ENCODE assay signal across 11 cellular contexts in the genomic region with DNA sequence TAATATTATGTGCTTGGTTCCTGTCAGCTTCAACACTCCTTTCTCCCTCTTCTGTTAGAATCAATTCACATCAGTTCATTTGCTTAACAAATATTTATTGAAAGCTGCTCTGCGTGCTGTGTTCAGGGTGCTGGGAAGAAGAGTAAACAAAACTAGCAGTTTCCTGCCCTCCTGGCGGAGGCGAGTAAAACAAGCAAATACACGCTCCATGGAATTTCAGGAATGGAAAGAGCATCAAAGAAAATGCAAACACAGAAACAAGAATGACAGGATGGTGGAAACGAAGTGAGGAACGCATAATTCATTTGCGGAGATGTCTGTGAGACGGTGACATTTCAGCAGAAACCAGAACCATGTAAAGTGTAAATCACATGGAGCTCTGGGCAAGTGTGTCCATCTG. TPM values are rescaled to one million over a fixed set of nuclear protein-coding genes. Genes with fewer than 3 reads are reported as not detected.
DNase-seq lines count a peak whose midpoint lies in the region; ATAC-seq and TF ChIP-seq lines count a peak whose summit lies in the region.
"Had no signal": no experiment of that assay in that cellular context is flagged by ENCODE, and none has a peak within 500 bp of the region (broad histone marks: within the 10 kb centered on the region; RNA-seq: fewer than 3 reads in every experiment).

No MANE protein-coding gene starts in this region.

- H3K9ac ChIP-seq in neural cell (ENCODE audit: low read length), result no peak overlapping the region

- H3K27me3 ChIP-seq in HAP-1 (ENCODE audit: low read depth) (no peaks in the 10 kb centered on the region), neural cell (ENCODE audit: insufficient read depth, low read depth, low read length) (no peaks in the 10 kb centered on the region)

- H3K4me3 ChIP-seq in HAP-1, result no peak overlapping the region
- H3K4me3 ChIP-seq in neural cell (ENCODE audit: low read length), result peak overlapping the region; percentile 14
- H3K4me3 ChIP-seq in coronary artery, result no peak overlapping the region

- no peaks in the 10 kb centered on the region for H3K9me3 Mint-ChIP-seq in stimulated activated effector memory CD8-positive, alpha-beta T cell treated with anti-CD3 and anti-CD28 coated beads, Interleukin-12 subunit alpha, Interleukin-12 subunit beta, amount 100 ng/mL, for 72 hours
- H3K9me3 Mint-ChIP-seq in activated T-cell treated with anti-CD3 and anti-CD28 coated beads, Interleukin-2, amount 50 U/mL, for 72 hours, result peaks cover 0 to 2% of the 10 kb centered on the region in 2 donors

- TF ChIP-seq CTCF in neural cell (IDR thresholded peaks at IDR 0.05; ENCODE audit: poor library complexity, severe bottlenecking), result no peak
- no peak for TF ChIP-seq CTCF in coronary artery (IDR thresholded peaks at IDR 0.05)

- H3K4me1 Mint-ChIP-seq in stimulated activated effector memory CD8-positive, alpha-beta T cell treated with anti-CD3 and anti-CD28 coated beads, Interleukin-12 subunit alpha, Interleukin-12 subunit beta, amount 100 ng/mL, for 72 hours, result no peaks in the 10 kb centered on the region
- no peaks in the 10 kb centered on the region for H3K4me1 Mint-ChIP-seq in activated T-cell treated with anti-CD3 and anti-CD28 coated beads, Interleukin-2, amount 50 U/mL, for 72 hours (ENCODE audit: low read depth)
- H3K4me1 Mint-ChIP-seq: naive thymus-derived CD4-positive, alpha-beta T cell had no signal

- in situ Hi-C loops in HAP-1 (cut with MboI; ENCODE audit: low sequenced_read_pairs), result loop anchor here (25.0 kb wide), 1 partner anchor 708 kb away; no protein-coding TSS in a partner anchor

- H3K27ac Mint-ChIP-seq in stimulated activated effector memory CD8-positive, alpha-beta T cell treated with anti-CD3 and anti-CD28 coated beads, Interleukin-12 subunit alpha, Interleukin-12 subunit beta, amount 100 ng/mL, for 72 hours, result no peak overlapping the region
- H3K27ac Mint-ChIP-seq in activated T-cell treated with anti-CD3 and anti-CD28 coated beads, Interleukin-2, amount 50 U/mL, for 72 hours, result no peak overlapping the region
- H3K27ac Mint-ChIP-seq: naive thymus-derived CD4-positive, alpha-beta T cell had no signal

- no peak for ATAC-seq in stimulated activated effector memory CD8-positive, alpha-beta T cell treated with anti-CD3 and anti-CD28 coated beads, Interleukin-12 subunit alpha, Interleukin-12 subunit beta, amount 100 ng/mL, for 72 hours
- no peak for ATAC-seq in activated T-cell treated with anti-CD3 and anti-CD28 coated beads, Interleukin-2, amount 50 U/mL, for 72 hours (replicated peaks in 1 of 2)
- ATAC-seq: naive thymus-derived CD4-positive, alpha-beta T cell had no signal

- no peaks in the 10 kb centered on the region for H3F3A ChIP-seq in neural cell (ENCODE audit: insufficient read depth, low read length, poor library complexity, severe bottlenecking)

- H3K27ac ChIP-seq in epithelial cell of prostate (peak overlapping the region; percentile 74), neural cell (ENCODE audit: low read length) (no peak overlapping the region), caudate nucleus (ENCODE audit: low read depth, low read length) (no peak overlapping the region), coronary artery (no peak overlapping the region)

- no peaks in the 10 kb centered on the region for H4K20me1 ChIP-seq in neural cell (ENCODE audit: insufficient read depth)

- no peaks in the 10 kb centered on the region for H3K79me2 ChIP-seq in neural cell (replicated peaks; ENCODE audit: insufficient read depth, low read length)

- H2AFZ ChIP-seq in neural cell (ENCODE audit: low read depth, low read length), result no peak overlapping the region

- no peak overlapping the region for H3K4me3 Mint-ChIP-seq in stimulated activated effector memory CD8-positive, alpha-beta T cell treated with anti-CD3 and anti-CD28 coated beads, Interleukin-12 subunit alpha, Interleukin-12 subunit beta, amount 100 ng/mL, for 72 hours
- no peak overlapping the region for H3K4me3 Mint-ChIP-seq in activated T-cell treated with anti-CD3 and anti-CD28 coated beads, Interleukin-2, amount 50 U/mL, for 72 hours
- H3K4me3 Mint-ChIP-seq: naive thymus-derived CD4-positive, alpha-beta T cell had no signal

- no peaks in the 10 kb centered on the region for H3K27me3 Mint-ChIP-seq in activated T-cell treated with anti-CD3 and anti-CD28 coated beads, Interleukin-2, amount 50 U/mL, for 72 hours (ENCODE audit: low read depth)

- H3K4me1 ChIP-seq in HAP-1, result peaks cover 6% of the 10 kb centered on the region

- TF ChIP-seq RAD21 in neural cell (conservative IDR thresholded peaks at IDR 0.05), result no peak

- H3K36me3 ChIP-seq in HAP-1 (replicated peaks) (no peaks in the 10 kb centered on the region), neural cell (ENCODE audit: insufficient read depth, low read length) (no peaks in the 10 kb centered on the region)

- H3K9me2 ChIP-seq in neural cell (ENCODE audit: insufficient read depth, low read length), result no peaks in the 10 kb centered on the region

- no peaks in the 10 kb centered on the region for H3K9me3 ChIP-seq in HAP-1
- no peaks in the 10 kb centered on the region for H3K9me3 ChIP-seq in neural cell (ENCODE audit: low read length)

- H3K36me3 Mint-ChIP-seq in stimulated activated effector memory CD8-positive, alpha-beta T cell treated with anti-CD3 and anti-CD28 coated beads, Interleukin-12 subunit alpha, Interleukin-12 subunit beta, amount 100 ng/mL, for 72 hours, result no peaks in the 10 kb centered on the region
- peaks cover 2 to 3% of the 10 kb centered on the region in 2 donors for H3K36me3 Mint-ChIP-seq in activated T-cell treated with anti-CD3 and anti-CD28 coated beads, Interleukin-2, amount 50 U/mL, for 72 hours (ENCODE audit: insufficient read depth in 2 of 2)

- DNase-seq in HAP-1 (ENCODE audit: low spot score in 2 of 2), result peak; percentile 33 to 49
- peak; percentile 99 for DNase-seq in NCI-H526 treated with DMSO at 0.1 percent for 48 hours (lab: John Stamatoyannopoulos, UW)
- peak; percentile 67 for DNase-seq in epithelial cell of prostate (ENCODE audit: low read depth, low spot score)
- no peak for DNase-seq in stimulated activated effector memory CD8-positive, alpha-beta T cell treated with anti-CD3 and anti-CD28 coated beads, Interleukin-12 subunit alpha, Interleukin-12 subunit beta, amount 100 ng/mL, for 72 hours (ENCODE audit: low spot score in 2 of 2)
- DNase-seq in activated T-cell treated with anti-CD3 and anti-CD28 coated beads, Interleukin-2, amount 50 U/mL, for 72 hours, result no peak
- DNase-seq in caudate nucleus (lab: John Stamatoyannopoulos, UW), result no peak
- no peak for DNase-seq in coronary artery (ENCODE audit: low spot score)
- DNase-seq: DMS79; naive thymus-derived CD4-positive, alpha-beta T cell had no signal

- H3K4me2 ChIP-seq in neural cell (ENCODE audit: low read length), result no peak overlapping the region

- no peak for TF ChIP-seq EP300 in neural cell (conservative IDR thresholded peaks at IDR 0.05; ENCODE audit: poor library complexity, severe bottlenecking)

TF ChIP-seq in neural cell, 6 proteins besides CTCF, POLR2A, EP300 and RAD21:
- TF ChIP-seq, protein P1, sequence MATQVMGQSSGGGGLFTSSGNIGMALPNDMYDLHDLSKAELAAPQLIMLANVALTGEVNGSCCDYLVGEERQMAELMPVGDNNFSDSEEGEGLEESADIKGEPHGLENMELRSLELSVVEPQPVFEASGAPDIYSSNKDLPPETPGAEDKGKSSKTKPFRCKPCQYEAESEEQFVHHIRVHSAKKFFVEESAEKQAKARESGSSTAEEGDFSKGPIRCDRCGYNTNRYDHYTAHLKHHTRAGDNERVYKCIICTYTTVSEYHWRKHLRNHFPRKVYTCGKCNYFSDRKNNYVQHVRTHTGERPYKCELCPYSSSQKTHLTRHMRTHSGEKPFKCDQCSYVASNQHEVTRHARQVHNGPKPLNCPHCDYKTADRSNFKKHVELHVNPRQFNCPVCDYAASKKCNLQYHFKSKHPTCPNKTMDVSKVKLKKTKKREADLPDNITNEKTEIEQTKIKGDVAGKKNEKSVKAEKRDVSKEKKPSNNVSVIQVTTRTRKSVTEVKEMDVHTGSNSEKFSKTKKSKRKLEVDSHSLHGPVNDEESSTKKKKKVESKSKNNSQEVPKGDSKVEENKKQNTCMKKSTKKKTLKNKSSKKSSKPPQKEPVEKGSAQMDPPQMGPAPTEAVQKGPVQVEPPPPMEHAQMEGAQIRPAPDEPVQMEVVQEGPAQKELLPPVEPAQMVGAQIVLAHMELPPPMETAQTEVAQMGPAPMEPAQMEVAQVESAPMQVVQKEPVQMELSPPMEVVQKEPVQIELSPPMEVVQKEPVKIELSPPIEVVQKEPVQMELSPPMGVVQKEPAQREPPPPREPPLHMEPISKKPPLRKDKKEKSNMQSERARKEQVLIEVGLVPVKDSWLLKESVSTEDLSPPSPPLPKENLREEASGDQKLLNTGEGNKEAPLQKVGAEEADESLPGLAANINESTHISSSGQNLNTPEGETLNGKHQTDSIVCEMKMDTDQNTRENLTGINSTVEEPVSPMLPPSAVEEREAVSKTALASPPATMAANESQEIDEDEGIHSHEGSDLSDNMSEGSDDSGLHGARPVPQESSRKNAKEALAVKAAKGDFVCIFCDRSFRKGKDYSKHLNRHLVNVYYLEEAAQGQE (IDR thresholded peaks at IDR 0.05; ENCODE audit: borderline replicate concordance), result peak; percentile 59
- TF ChIP-seq SMC3 (conservative IDR thresholded peaks at IDR 0.05; ENCODE audit: poor library complexity), result no peak

RNA-seq across cellular contexts. Expression of a gene that starts 49.4 kb away (rescaled TPM):
- polyA plus RNA-seq in neural cell, result 0.64 and 0.71 TPM in 2 replicates
- polyA minus RNA-seq in neural cell, result 1.0 and 2.7 TPM in 2 replicates
- total RNA-seq in activated T-cell treated with anti-CD3 and anti-CD28 coated beads, Interleukin-2, amount 50 U/mL, for 72 hours, result not detected
- total RNA-seq: T-helper 2 cell treated with Interferon-gamma antibody and Interleukin-4, amounts not matched to agents 100 ng/mL and 5 ng/mL, for 36 hours had no signal
- polyA plus RNA-seq: naive thymus-derived CD4-positive, alpha-beta T cell had no signal

Comparison
In these comparisons a context has a peak if more than half of its experiments do, and no peak if none do; other contexts are left out.
1. DNase-seq: peak in HAP-1 (2 of 2), NCI-H526 treated with DMSO at 0.1 percent for 48 hours (single experiment) and epithelial cell of prostate (single experiment); none in stimulated activated effector memory CD8-positive, alpha-beta T cell treated with anti-CD3 and anti-CD28 coated beads, Interleukin-12 subunit alpha, Interleukin-12 subunit beta, amount 100 ng/mL, for 72 hours (0 of 2), activated T-cell treated with anti-CD3 and anti-CD28 coated beads, Interleukin-2, amount 50 U/mL, for 72 hours (0 of 2), caudate nucleus (0 of 61) and coronary artery (single experiment).